24 cellular contexts compared by ENCODE assay signal in the genomic region with DNA sequence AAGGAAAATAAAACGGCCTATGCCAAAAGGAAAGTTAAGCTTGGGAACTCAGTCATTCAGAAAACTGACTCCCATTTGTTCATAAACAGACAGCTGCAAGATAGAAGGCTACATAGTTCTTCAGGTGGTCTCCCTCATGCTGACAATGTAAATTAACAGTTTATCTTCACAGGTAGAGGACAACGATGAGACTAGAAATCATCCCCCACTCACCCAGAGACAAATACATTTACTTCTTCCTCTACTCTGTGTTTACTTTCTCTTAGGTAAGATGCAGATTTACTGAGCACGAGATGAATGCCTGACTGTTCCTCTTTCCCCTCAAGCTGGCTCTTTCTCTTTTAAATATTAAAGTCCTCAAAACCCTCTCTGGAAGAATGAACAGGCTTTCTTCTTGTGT.
"Had no signal": no experiment of that assay in that cellular context is flagged by ENCODE, and none has a peak within 500 bp of the region (broad histone marks: within the 10 kb centered on the region; RNA-seq: fewer than 3 reads in every experiment).

No MANE protein-coding gene starts in this region.

- H3K36me3 ChIP-seq: colonic mucosa had no signal

- H3K9me3 ChIP-seq: colonic mucosa, left ventricle myocardium inferior, lower lobe of right lung, neutrophil, spleen, testis, tibial nerve, upper lobe of right lung, vagina had no signal

- H3K27ac Mint-ChIP-seq: memory B cell; naive B cell; nephron; stimulated activated naive B cell treated with anti-CD40 and anti-IgM and Interleukin-4, amounts not matched to agents 10 μg/mL and 1 μg/mL and 100 μg/mL, for 72 hours; stimulated activated naive CD8-positive, alpha-beta T cell treated with anti-CD3 and anti-CD28 coated beads, Interleukin-15, amount 100 ng/mL, for 72 hours had no signal

- H3K4me1 Mint-ChIP-seq: memory B cell; naive B cell; nephron; stimulated activated naive B cell treated with anti-CD40 and anti-IgM and Interleukin-4, amounts not matched to agents 10 μg/mL and 1 μg/mL and 100 μg/mL, for 72 hours; stimulated activated naive CD8-positive, alpha-beta T cell treated with anti-CD3 and anti-CD28 coated beads, Interleukin-15, amount 100 ng/mL, for 72 hours had no signal

- H3K79me2 ChIP-seq: hepatocyte had no signal

- DNase-seq: colonic mucosa; dermis blood vessel endothelial cell; erythroblast; foreskin keratinocyte; left ventricle myocardium inferior; lower lobe of right lung; midbrain; naive B cell; posterior cingulate gyrus; spleen; stimulated activated CD4-positive, alpha-beta T cell treated with anti-CD3 and anti-CD28 coated beads, Interleukin-15, amount 100 ng/mL, for 24 hours; stimulated activated CD4-positive, alpha-beta T cell treated with anti-CD3 and anti-CD28 coated beads, Interleukin-1b, Interleukin-23, amount 100 ng/mL, for 48 hours; stimulated activated CD4-positive, alpha-beta T cell treated with anti-CD3 and anti-CD28 coated beads, Interleukin-4, amount 100 ng/mL, for 24 hours; stimulated activated naive B cell treated with anti-CD40 and anti-IgM and Interleukin-4, amounts not matched to agents 10 μg/mL and 1 μg/mL and 100 μg/mL, for 72 hours; stimulated activated naive CD8-positive, alpha-beta T cell treated with anti-CD3 and anti-CD28 coated beads, Interleukin-15, amount 100 ng/mL, for 72 hours; testis; upper lobe of right lung had no signal

- H3K4me2 ChIP-seq: hepatocyte had no signal

- ATAC-seq: foreskin keratinocyte; lower lobe of right lung; sciatic nerve; stimulated activated naive B cell treated with anti-CD40 and anti-IgM and Interleukin-4, amounts not matched to agents 10 μg/mL and 1 μg/mL and 100 μg/mL, for 72 hours; stimulated activated naive CD8-positive, alpha-beta T cell treated with anti-CD3 and anti-CD28 coated beads, Interleukin-15, amount 100 ng/mL, for 72 hours; upper lobe of right lung had no signal

- H3K27ac ChIP-seq: colonic mucosa, foreskin keratinocyte, hepatocyte, left ventricle myocardium inferior, lower lobe of right lung, neutrophil, spleen, testis, tibial nerve, upper lobe of right lung, vagina had no signal

- H3K4me3 Mint-ChIP-seq: memory B cell; naive B cell; nephron; stimulated activated naive B cell treated with anti-CD40 and anti-IgM and Interleukin-4, amounts not matched to agents 10 μg/mL and 1 μg/mL and 100 μg/mL, for 72 hours; stimulated activated naive CD8-positive, alpha-beta T cell treated with anti-CD3 and anti-CD28 coated beads, Interleukin-15, amount 100 ng/mL, for 72 hours had no signal

- H3K4me1 ChIP-seq: colonic mucosa, foreskin keratinocyte, left ventricle myocardium inferior, lower lobe of right lung, spleen, testis, tibial nerve, upper lobe of right lung, vagina had no signal

- H3K4me3 ChIP-seq: colonic mucosa, hepatocyte, left ventricle myocardium inferior, lower lobe of right lung, spleen, testis, tibial nerve, upper lobe of right lung, vagina had no signal

- H3K27me3 Mint-ChIP-seq: memory B cell; naive B cell; stimulated activated naive B cell treated with anti-CD40 and anti-IgM and Interleukin-4, amounts not matched to agents 10 μg/mL and 1 μg/mL and 100 μg/mL, for 72 hours; stimulated activated naive CD8-positive, alpha-beta T cell treated with anti-CD3 and anti-CD28 coated beads, Interleukin-15, amount 100 ng/mL, for 72 hours had no signal

- H3K9me3 Mint-ChIP-seq: memory B cell; naive B cell; nephron; stimulated activated naive B cell treated with anti-CD40 and anti-IgM and Interleukin-4, amounts not matched to agents 10 μg/mL and 1 μg/mL and 100 μg/mL, for 72 hours; stimulated activated naive CD8-positive, alpha-beta T cell treated with anti-CD3 and anti-CD28 coated beads, Interleukin-15, amount 100 ng/mL, for 72 hours had no signal

- H2AFZ ChIP-seq: hepatocyte had no signal

- H3K27me3 ChIP-seq: colonic mucosa, foreskin keratinocyte, hepatocyte, neutrophil, spleen, testis, tibial nerve, upper lobe of right lung, vagina had no signal
